21 cellular contexts compared by ENCODE assay signal in the genomic region with DNA sequence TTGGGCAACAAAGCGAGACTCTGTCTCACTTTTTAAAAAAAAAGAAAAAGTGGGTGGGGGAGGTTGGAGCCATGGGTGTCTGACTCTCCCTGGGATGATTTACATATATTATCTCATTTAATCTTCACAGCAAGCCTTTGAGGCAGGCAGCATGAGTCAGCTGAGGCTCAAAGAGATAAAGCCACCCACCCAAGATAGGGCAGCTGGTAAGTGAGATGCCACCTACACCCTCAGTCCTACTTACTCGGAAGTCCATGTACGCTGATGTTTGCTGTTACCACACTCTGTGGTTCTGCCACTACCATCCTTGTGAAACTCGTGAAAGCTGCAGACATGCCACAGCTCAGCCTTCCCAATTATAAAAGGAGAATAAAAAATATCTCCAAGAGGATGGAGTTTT.
DNase-seq lines count a peak whose midpoint lies in the region; ATAC-seq and TF ChIP-seq lines count a peak whose summit lies in the region.
"Had no signal": no experiment of that assay in that cellular context is flagged by ENCODE, and none has a peak within 500 bp of the region (broad histone marks: within the 10 kb centered on the region; RNA-seq: fewer than 3 reads in every experiment).

No MANE protein-coding gene starts in this region.

- H3K9me3 Mint-ChIP-seq in immature natural killer cell (no peaks in the 10 kb centered on the region), osteocyte (ENCODE audit: unreplicated experiment) (peaks cover 10% of the 10 kb centered on the region)
- peaks cover under 1% of the 10 kb centered on the region for H3K9me3 Mint-ChIP-seq in activated naive CD8-positive, alpha-beta T cell treated with anti-CD3 and anti-CD28 coated beads, Interleukin-2, amount 50 U/mL, for 24 hours

- H3K36me3 Mint-ChIP-seq in immature natural killer cell (no peaks in the 10 kb centered on the region), osteocyte (ENCODE audit: unreplicated experiment) (no peaks in the 10 kb centered on the region)
- no peaks in the 10 kb centered on the region for H3K36me3 Mint-ChIP-seq in activated naive CD8-positive, alpha-beta T cell treated with anti-CD3 and anti-CD28 coated beads, Interleukin-2, amount 50 U/mL, for 24 hours (ENCODE audit: low read depth)

- H3K4me3 Mint-ChIP-seq in immature natural killer cell (peak overlapping the region in 1 of 5 donors; percentile 14), osteocyte (ENCODE audit: unreplicated experiment) (no peak overlapping the region)
- H3K4me3 Mint-ChIP-seq in activated naive CD8-positive, alpha-beta T cell treated with anti-CD3 and anti-CD28 coated beads, Interleukin-2, amount 50 U/mL, for 24 hours = no peak overlapping the region
- H3K4me3 Mint-ChIP-seq: CD4-positive, alpha-beta T cell; GM23338 had no signal

- peak; percentile 2 for DNase-seq in NK-92 treated with Interleukin-12 subunit alpha and Interleukin-12 subunit beta, amount 100 ng/mL, for 24 hours (lab: John Stamatoyannopoulos, UW)
- DNase-seq in NK-92 (lab: John Stamatoyannopoulos, UW; ENCODE audit: unreplicated experiment) (no peak), immature natural killer cell (peak; percentile 22 to 40 (median 32)), osteocyte (ENCODE audit: extremely low spot score, unreplicated experiment) (peak; percentile 15), T1000 (lab: John Stamatoyannopoulos, UW) (no peak), NCI-H1436 (lab: John Stamatoyannopoulos, UW) (no peak), GM03348 (ENCODE audit: low spot score) (no peak)
- DNase-seq in activated naive CD8-positive, alpha-beta T cell treated with anti-CD3 and anti-CD28 coated beads, Interleukin-2, amount 50 U/mL, for 24 hours = no peak
- DNase-seq: 8988T; BE2C; Caco-2; CD4-positive, alpha-beta T cell; GF-D8; MM.1S; NCI-H187 treated with DMSO at 0.1 percent for 48 hours; NCI-H345; NCI-H524 treated with DMSO at 0.1 percent for 48 hours; Peyer's patch had no signal

- H3K4me1 Mint-ChIP-seq in immature natural killer cell (peaks cover 7 to 12% of the 10 kb centered on the region in 2 donors), osteocyte (ENCODE audit: unreplicated experiment) (no peaks in the 10 kb centered on the region)
- no peaks in the 10 kb centered on the region for H3K4me1 Mint-ChIP-seq in activated naive CD8-positive, alpha-beta T cell treated with anti-CD3 and anti-CD28 coated beads, Interleukin-2, amount 50 U/mL, for 24 hours

- H3K27ac Mint-ChIP-seq in immature natural killer cell = peak overlapping the region in 1 of 6 donors; percentile 63
- H3K27ac Mint-ChIP-seq in osteocyte (ENCODE audit: unreplicated experiment) = no peak overlapping the region
- H3K27ac Mint-ChIP-seq in activated naive CD8-positive, alpha-beta T cell treated with anti-CD3 and anti-CD28 coated beads, Interleukin-2, amount 50 U/mL, for 24 hours = no peak overlapping the region
- H3K27ac Mint-ChIP-seq: CD4-positive, alpha-beta T cell; GM23338 had no signal

- no peak for TF ChIP-seq CTCF in osteocyte (IDR thresholded peaks at IDR 0.05)

- H3K27me3 Mint-ChIP-seq in immature natural killer cell (ENCODE audit: low read depth in 3 of 3) (peaks cover 0 to 4% (median 1%) of the 10 kb centered on the region in 3 donors), osteocyte (ENCODE audit: unreplicated experiment) (no peaks in the 10 kb centered on the region)
- no peaks in the 10 kb centered on the region for H3K27me3 Mint-ChIP-seq in activated naive CD8-positive, alpha-beta T cell treated with anti-CD3 and anti-CD28 coated beads, Interleukin-2, amount 50 U/mL, for 24 hours
- H3K27me3 Mint-ChIP-seq: CD4-positive, alpha-beta T cell had no signal

- no peak for ATAC-seq in activated naive CD8-positive, alpha-beta T cell treated with anti-CD3 and anti-CD28 coated beads, Interleukin-2, amount 50 U/mL, for 24 hours
- ATAC-seq: GM12878, GM23338, HCT116 had no signal

Comparison
In these comparisons a context has a peak if more than half of its experiments do, and no peak if none do; other contexts are left out.
1. DNase-seq: peak in NK-92 treated with Interleukin-12 subunit alpha and Interleukin-12 subunit beta, amount 100 ng/mL, for 24 hours (single experiment), immature natural killer cell (3 of 3) and osteocyte (single experiment); none in NK-92 (single experiment), activated naive CD8-positive, alpha-beta T cell treated with anti-CD3 and anti-CD28 coated beads, Interleukin-2, amount 50 U/mL, for 24 hours (single experiment), T1000 (single experiment), NCI-H1436 (single experiment) and GM03348 (single experiment).